Comparison of ENCODE assay signal across 15 cellular contexts in the genomic region with DNA sequence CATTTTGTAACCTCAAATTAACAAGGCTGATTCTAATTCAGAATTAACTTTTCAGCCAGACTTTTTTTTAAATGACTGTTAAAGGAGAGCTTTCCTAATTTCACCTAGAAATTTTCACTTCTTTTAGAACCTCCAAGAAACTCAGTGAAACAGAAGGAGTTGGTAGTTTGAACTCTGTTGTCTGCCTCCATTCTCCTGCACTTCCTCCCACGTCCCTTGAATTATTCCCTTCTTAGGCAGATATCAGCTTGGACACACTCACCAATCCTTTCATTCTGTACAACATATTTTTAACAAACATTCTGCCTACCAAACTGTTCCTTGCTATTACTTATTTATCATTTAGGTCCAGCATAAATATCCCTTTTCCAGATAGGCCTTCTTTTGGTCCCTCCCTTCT.
"Had no signal": no experiment of that assay in that cellular context is flagged by ENCODE, and none has a peak within 500 bp of the region (broad histone marks: within the 10 kb centered on the region; RNA-seq: fewer than 3 reads in every experiment).

No MANE protein-coding gene starts in this region.

- DNase-seq: activated CD4-positive, alpha-beta T cell treated with anti-CD3 and anti-CD28 coated beads, Interleukin-2, amount 10 ng/mL, durations not matched to agents 24 days and 14 days; activated CD4-positive, CD25-positive, alpha-beta regulatory T cell; activated CD8-positive, alpha-beta memory T cell treated with anti-CD3 and anti-CD28 coated beads for 24 hours; activated effector memory CD4-positive, alpha-beta T cell treated with Interleukin-2 at 50 U/mL for 16 hours; activated naive CD8-positive, alpha-beta T cell treated with anti-CD3 and anti-CD28 coated beads, Interleukin-2, amount 10 ng/mL, durations not matched to agents 7 days and 5 days; anterior cingulate cortex; brain microvascular endothelial cell; cortex of kidney; effector CD4-positive, alpha-beta T cell; foreskin fibroblast; hypothalamus; pancreas; stimulated activated CD4-positive, alpha-beta T cell treated with anti-CD3 and anti-CD28 coated beads, Interleukin-2, amount 100 ng/mL, for 48 hours; stimulated activated naive CD8-positive, alpha-beta T cell treated with anti-CD3 and anti-CD28 coated beads, Interleukin-15, Interleukin-2, amounts not matched to agents 100 U/mL and 50 U/mL, for 24 hours; transverse colon had no signal

- H3K9me3 Mint-ChIP-seq: activated CD4-positive, alpha-beta T cell treated with anti-CD3 and anti-CD28 coated beads, Interleukin-2, amount 10 ng/mL, durations not matched to agents 24 days and 14 days; activated naive CD8-positive, alpha-beta T cell treated with anti-CD3 and anti-CD28 coated beads, Interleukin-2, amount 10 ng/mL, durations not matched to agents 7 days and 5 days had no signal

- H3K4me3 Mint-ChIP-seq: activated CD4-positive, alpha-beta T cell treated with anti-CD3 and anti-CD28 coated beads, Interleukin-2, amount 10 ng/mL, durations not matched to agents 24 days and 14 days; activated naive CD8-positive, alpha-beta T cell treated with anti-CD3 and anti-CD28 coated beads, Interleukin-2, amount 10 ng/mL, durations not matched to agents 7 days and 5 days had no signal

- H3K27me3 Mint-ChIP-seq: activated CD4-positive, alpha-beta T cell treated with anti-CD3 and anti-CD28 coated beads, Interleukin-2, amount 10 ng/mL, durations not matched to agents 24 days and 14 days; activated naive CD8-positive, alpha-beta T cell treated with anti-CD3 and anti-CD28 coated beads, Interleukin-2, amount 10 ng/mL, durations not matched to agents 7 days and 5 days had no signal

- H3K27ac Mint-ChIP-seq: activated CD4-positive, alpha-beta T cell treated with anti-CD3 and anti-CD28 coated beads, Interleukin-2, amount 10 ng/mL, durations not matched to agents 24 days and 14 days had no signal

- ATAC-seq: pancreas; stimulated activated naive CD8-positive, alpha-beta T cell treated with anti-CD3 and anti-CD28 coated beads, Interleukin-15, Interleukin-2, amounts not matched to agents 100 U/mL and 50 U/mL, for 24 hours had no signal
